16 cellular contexts compared by ENCODE assay signal in the genomic region with DNA sequence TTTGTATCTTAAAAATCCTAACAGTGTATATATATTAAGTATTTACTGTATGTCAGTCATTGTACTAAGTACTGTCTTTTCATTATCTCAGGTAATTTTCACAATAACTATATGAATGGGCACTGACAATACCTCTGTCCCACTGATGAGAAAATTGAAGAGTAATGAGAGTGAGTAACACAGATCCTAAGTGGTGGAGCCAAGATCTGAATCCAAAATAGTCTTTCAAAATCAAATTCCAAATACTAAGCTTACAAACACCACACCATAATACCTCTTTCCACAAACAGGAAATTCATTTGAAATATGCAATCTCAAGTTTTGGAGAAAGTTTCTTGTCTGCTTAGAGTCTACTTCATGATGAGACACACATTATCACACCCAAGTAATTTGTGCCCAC.
DNase-seq lines count a peak whose midpoint lies in the region; ATAC-seq and TF ChIP-seq lines count a peak whose summit lies in the region.
"Had no signal": no experiment of that assay in that cellular context is flagged by ENCODE, and none has a peak within 500 bp of the region (broad histone marks: within the 10 kb centered on the region; RNA-seq: fewer than 3 reads in every experiment).

No MANE protein-coding gene starts in this region.

- H3K9me3 ChIP-seq in adipocyte (ENCODE audit: control insufficient read depth, low read length): no peaks in the 10 kb centered on the region
- H3K9me3 ChIP-seq in spleen: no peaks in the 10 kb centered on the region
- H3K9me3 ChIP-seq: adrenal gland had no signal

- no peaks in the 10 kb centered on the region for H3K27me3 ChIP-seq in adipocyte (replicated peaks; ENCODE audit: control insufficient read depth, insufficient read depth, low read length)
- no peaks in the 10 kb centered on the region for H3K27me3 ChIP-seq in spleen (replicated peaks in 1 of 7)
- H3K27me3 ChIP-seq: adrenal gland had no signal

- no peak for TF ChIP-seq CTCF in RWPE1 (conservative IDR thresholded peaks at IDR 0.05; ENCODE audit: low read depth)
- no peak for TF ChIP-seq CTCF in spleen (IDR thresholded peaks at IDR 0.05 in 8 of 11, conservative IDR thresholded peaks at IDR 0.05 in 3 of 11)

- H3K4me1 ChIP-seq in adipocyte (ENCODE audit: control insufficient read depth, insufficient read depth, low read length): peaks cover 11% of the 10 kb centered on the region
- peaks cover 0 to 21% (median 3%) of the 10 kb centered on the region in 6 donors for H3K4me1 ChIP-seq in spleen
- H3K4me1 ChIP-seq: adrenal gland had no signal

- no peak overlapping the region for H3K4me3 ChIP-seq in adipocyte (ENCODE audit: low read length)
- no peak overlapping the region for H3K4me3 ChIP-seq in spleen
- H3K4me3 ChIP-seq: adrenal gland, smooth muscle cell had no signal

- CTCF ChIA-PET in RWPE1 (lab: Yijun Ruan, JAX): interaction anchor here (0.6 kb wide), 2 partner anchors 123 to 1626 kb away, joined by 4 read pairs; no protein-coding TSS in a partner anchor

- no peaks in the 10 kb centered on the region for H3K36me3 ChIP-seq in adipocyte (ENCODE audit: control insufficient read depth, insufficient read depth, low read length, severe bottlenecking)
- no peaks in the 10 kb centered on the region for H3K36me3 ChIP-seq in spleen
- H3K36me3 ChIP-seq: adrenal gland had no signal

- no peak overlapping the region for H3K27ac ChIP-seq in RWPE1
- peak overlapping the region in 3 of 8 donors; percentile 26 to 35 (median 28) for H3K27ac ChIP-seq in spleen
- H3K27ac ChIP-seq: adrenal gland had no signal

- H3K9ac ChIP-seq in adipocyte (ENCODE audit: low read length): no peak overlapping the region

- DNase-seq in AG08395 (ENCODE audit: low spot score) (peak; percentile 15), adipocyte (ENCODE audit: low read depth) (peak; percentile 36), RWPE1 (ENCODE audit: low spot score) (no peak), NCI-H2107 treated with DMSO at 0.1 percent for 48 hours (lab: John Stamatoyannopoulos, UW; ENCODE audit: unreplicated experiment) (no peak), spleen (no peak)
- DNase-seq: activated CD4-positive, alpha-beta T cell treated with anti-CD3 and anti-CD28 coated beads for 4 hours; activated T-cell treated with anti-CD3 and anti-CD28 coated beads, Interleukin-2, amount 50 U/mL, for 72 hours; adrenal gland; Calu3; kidney; midbrain; NCI-H2107 had no signal

- peak; percentile 2 for ATAC-seq in GM18909 (IDR thresholded peaks at IDR 0.05; ENCODE audit: poor library complexity, unreplicated experiment)
- ATAC-seq in HG02678 (IDR thresholded peaks at IDR 0.05; ENCODE audit: unreplicated experiment): peak; percentile 16
- no peak for ATAC-seq in HG03095 (IDR thresholded peaks at IDR 0.05; ENCODE audit: unreplicated experiment)
- ATAC-seq: activated T-cell treated with anti-CD3 and anti-CD28 coated beads, Interleukin-2, amount 50 U/mL, for 72 hours had no signal

- intact Hi-C loops in spleen (cut with DNase I; ENCODE audit: low total_unique reads): no loop called here

- POLR2A ChIA-PET in RWPE1 (lab: Yijun Ruan, JAX; ENCODE audit: low non-redundant PET): no interaction called here

- no peak for TF ChIP-seq POLR2A in spleen (IDR thresholded peaks at IDR 0.05)

Comparison
In these comparisons a context has a peak if more than half of its experiments do, and no peak if none do; other contexts are left out.
1. DNase-seq: peak in AG08395 (single experiment) and adipocyte (single experiment); none in RWPE1 (single experiment), NCI-H2107 treated with DMSO at 0.1 percent for 48 hours (single experiment) and spleen (single experiment).